11 cellular contexts compared by ENCODE assay signal in the genomic region with DNA sequence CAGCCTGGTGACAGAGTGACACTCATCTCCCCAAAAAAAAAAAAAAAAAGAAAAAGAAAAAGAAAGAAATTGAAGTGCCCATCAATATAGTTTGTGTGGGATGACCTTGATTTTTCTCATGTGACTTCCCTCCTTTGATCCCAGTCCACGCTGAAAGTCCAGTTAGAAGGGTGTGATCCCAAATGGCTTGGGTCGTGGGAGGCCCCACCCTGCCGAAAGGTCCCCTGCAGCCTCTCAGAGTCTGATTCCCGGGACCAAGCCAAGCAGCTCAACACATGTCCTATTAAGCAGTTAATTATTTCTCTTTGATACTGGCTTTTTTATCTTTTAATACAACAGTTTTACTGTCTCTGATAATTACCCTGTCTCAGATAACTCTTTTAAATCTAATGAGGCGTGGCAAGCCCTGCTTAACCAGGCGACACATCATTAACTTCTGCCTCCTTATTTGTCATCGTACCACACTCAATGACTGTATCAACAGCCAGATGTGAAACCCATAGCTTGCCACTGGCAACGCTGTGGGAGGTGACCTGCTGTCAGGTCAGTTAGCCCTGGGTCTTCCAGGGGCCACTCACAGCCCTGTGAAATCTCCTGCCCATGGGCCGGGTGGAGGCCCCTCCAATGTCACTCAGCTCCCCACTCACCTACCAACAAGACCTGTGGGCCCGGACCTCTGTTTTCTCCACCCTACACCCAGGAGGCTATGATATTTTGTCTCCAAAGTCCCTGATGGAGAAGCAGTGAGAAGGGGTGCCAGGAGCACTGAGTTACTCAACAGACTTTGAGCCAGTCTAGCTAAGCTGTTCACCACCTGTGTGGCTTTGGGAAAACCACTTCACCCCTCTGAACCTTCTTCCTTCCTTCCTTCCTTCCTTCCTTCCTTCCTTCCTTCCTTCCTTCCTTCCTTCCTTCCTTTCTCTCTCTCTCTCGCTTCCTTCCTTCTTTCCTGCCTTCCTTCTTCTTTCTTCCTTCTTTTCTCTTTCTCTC.
DNase-seq lines count a peak whose midpoint lies in the region; ATAC-seq and TF ChIP-seq lines count a peak whose summit lies in the region.
"Had no signal": no experiment of that assay in that cellular context is flagged by ENCODE, and none has a peak within 500 bp of the region (broad histone marks: within the 10 kb centered on the region; RNA-seq: fewer than 3 reads in every experiment).

No MANE protein-coding gene starts in this region.

- TF ChIP-seq CTCF in foreskin fibroblast (IDR thresholded peaks at IDR 0.05; ENCODE audit: low read depth, low read length): no peak

- H3K4me3 ChIP-seq in foreskin fibroblast (ENCODE audit: low read depth in 1 of 2, low read length in 2 of 2): no peak overlapping the region
- H3K4me3 ChIP-seq: thoracic aorta had no signal

- peak; percentile 93 for ATAC-seq in GM18511 (IDR thresholded peaks at IDR 0.05; ENCODE audit: unreplicated experiment)
- peak; percentile 82 for ATAC-seq in GM21360 (IDR thresholded peaks at IDR 0.05; ENCODE audit: unreplicated experiment)
- peak; percentile 82 for ATAC-seq in HG03139 (IDR thresholded peaks at IDR 0.05; ENCODE audit: unreplicated experiment)

- H3K27me3 Mint-ChIP-seq in immature natural killer cell (ENCODE audit: low read depth in 3 of 3): peaks cover 0 to 13% (median 6%) of the 10 kb centered on the region in 3 donors

- no peak overlapping the region for H3K4me3 Mint-ChIP-seq in immature natural killer cell

- peak; percentile 20 for DNase-seq in germinal center (ENCODE audit: low spot score)
- DNase-seq in NCI-H2227 treated with DMSO at 0.1 percent for 48 hours (lab: John Stamatoyannopoulos, UW): no peak
- DNase-seq in immature natural killer cell: no peak
- DNase-seq in NCI-H1048 (lab: John Stamatoyannopoulos, UW): no peak
- no peak for DNase-seq in foreskin fibroblast
- DNase-seq: NCI-H2171 treated with DMSO at 0.1 percent for 48 hours, SW 1271 had no signal

- H3K9me3 Mint-ChIP-seq in immature natural killer cell: no peaks in the 10 kb centered on the region

- H3K27ac Mint-ChIP-seq in immature natural killer cell: peak overlapping the region in 2 of 6 donors; percentile 49 to 65

- H3K4me1 Mint-ChIP-seq in immature natural killer cell: peaks cover 3 to 4% of the 10 kb centered on the region in 2 donors

- peaks cover 0 to 8% (median 0%) of the 10 kb centered on the region in 3 donors for H3K36me3 Mint-ChIP-seq in immature natural killer cell
